ENCODE assay signal across 25 cellular contexts in the genomic region with DNA sequence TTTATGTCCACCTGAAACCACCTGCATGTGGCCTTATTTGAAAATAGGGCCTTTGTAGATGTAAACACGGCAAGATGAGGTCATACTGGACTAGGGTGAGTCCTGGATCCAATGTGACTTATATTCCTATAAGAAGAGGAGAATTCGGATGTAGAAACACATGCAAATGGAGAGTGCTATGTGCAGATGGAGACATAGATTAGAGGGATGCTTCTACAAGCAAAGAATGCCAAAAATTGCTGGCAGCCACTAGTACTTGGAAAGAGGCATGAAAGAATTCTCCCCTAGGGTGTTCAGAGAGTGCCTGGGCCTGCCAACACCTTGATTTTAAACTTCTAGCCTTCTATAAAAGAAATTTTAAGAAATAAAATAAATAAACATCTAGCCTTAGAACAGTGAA.
DNase-seq lines count a peak whose midpoint lies in the region; ATAC-seq and TF ChIP-seq lines count a peak whose summit lies in the region.
"Had no signal": no experiment of that assay in that cellular context is flagged by ENCODE, and none has a peak within 500 bp of the region (broad histone marks: within the 10 kb centered on the region; RNA-seq: fewer than 3 reads in every experiment).

No MANE protein-coding gene starts in this region.

- H2AFZ ChIP-seq in PC-9 (no peak overlapping the region), trophoblast cell (ENCODE audit: insufficient read depth, low read length, poor library complexity) (no peak overlapping the region)

- no peak overlapping the region for H2BK5ac ChIP-seq in trophoblast cell (ENCODE audit: low read depth, low read length, poor library complexity)

- ATAC-seq in HG02678 (IDR thresholded peaks at IDR 0.05; ENCODE audit: unreplicated experiment): no peak
- ATAC-seq: heart right ventricle, natural killer cell had no signal

- peak; percentile 79 for DNase-seq in EL
- peak in 1 of 2 experiments; percentile 63 for DNase-seq in PC-9
- DNase-seq in cerebellar cortex (ENCODE audit: low spot score): peak; percentile 83
- DNase-seq in trophoblast cell: peak; percentile 92 to 97
- DNase-seq in HK-2 (ENCODE audit: unreplicated experiment): no peak
- DNase-seq in T1000 (lab: John Stamatoyannopoulos, UW): no peak
- no peak for DNase-seq in COLO668 (lab: John Stamatoyannopoulos, UW; ENCODE audit: unreplicated experiment)
- DNase-seq: activated CD4-positive, alpha-beta T cell treated with anti-CD3 and anti-CD28 coated beads, Interleukin-2, amount 50 U/mL, for 1 hour; activated naive CD4-positive, alpha-beta T cell treated with anti-CD3 and anti-CD28 coated beads, Interleukin-2, amount 10 ng/mL, durations not matched to agents 7 days and 5 days; activated T-cell treated with anti-CD3 and anti-CD28 coated beads for 4 hours; BE2C; esophagus squamous epithelium; heart right ventricle; MV-4-11; natural killer cell; NCI-H2029 treated with DMSO at 0.1 percent for 48 hours; NCI-H510A treated with DMSO at 0.1 percent for 48 hours; OCI-M1; small intestine; stimulated activated CD4-positive, alpha-beta T cell treated with anti-CD3 and anti-CD28 coated beads, Interleukin-4, amount 100 ng/mL, for 4 hours; stimulated activated CD8-positive, alpha-beta memory T cell treated with anti-CD3 and anti-CD28 coated beads, Interleukin-4, amount 100 ng/mL, for 48 hours had no signal

- no peak overlapping the region for H3K4ac ChIP-seq in trophoblast cell (ENCODE audit: low read depth, low read length)

- no peak for TF ChIP-seq CTCF in PC-9 (conservative IDR thresholded peaks at IDR 0.05)

- no peak overlapping the region for H4K12ac ChIP-seq in trophoblast cell (ENCODE audit: low read depth, low read length)

- H3F3A ChIP-seq in PC-9 (ENCODE audit: insufficient read depth, low read depth): peaks cover 21% of the 10 kb centered on the region; the same call in 1 of the 2 replicates

- CTCF ChIA-PET in PC-9 (lab: Charles Lee): no interaction called here

- intact Hi-C loops in PC-9 (cut with micrococcal nuclease; ENCODE audit: unreplicated experiment): loop anchor here (1.0 kb wide), 1 partner anchor 22 kb away; no protein-coding TSS in a partner anchor

- no peak overlapping the region for H3K14ac ChIP-seq in trophoblast cell (ENCODE audit: low read length)

- no peak overlapping the region for H3K9ac ChIP-seq in trophoblast cell (ENCODE audit: low read length)

- H3K23ac ChIP-seq in trophoblast cell (ENCODE audit: low read length): no peak overlapping the region

- H3K4me1 ChIP-seq in PC-9 (replicated peaks; ENCODE audit: insufficient read depth): peaks cover 27% of the 10 kb centered on the region
- H3K4me1 ChIP-seq in trophoblast cell (ENCODE audit: control insufficient read depth in 1 of 2, insufficient read depth in 2 of 2, low read length in 2 of 2): peaks cover 2 to 13% of the 10 kb centered on the region in 2 experiments
- H3K4me1 ChIP-seq: BE2C, esophagus squamous epithelium, heart right ventricle had no signal

- H2BK12ac ChIP-seq in trophoblast cell (ENCODE audit: low read length): no peak overlapping the region

- H3K27ac ChIP-seq in PC-9 (peak overlapping the region; percentile 77), trophoblast cell (ENCODE audit: low read depth, low read length) (peak overlapping the region; percentile 41)
- H3K27ac ChIP-seq: esophagus squamous epithelium, heart right ventricle, SK-N-MC, suprapubic skin had no signal

- no peak overlapping the region for H2BK120ac ChIP-seq in trophoblast cell (ENCODE audit: insufficient read depth, low read length, poor library complexity)

- H3K9me3 ChIP-seq in PC-9 (ENCODE audit: insufficient read depth, low read depth): peaks cover 11% of the 10 kb centered on the region
- no peaks in the 10 kb centered on the region for H3K9me3 ChIP-seq in trophoblast cell (ENCODE audit: insufficient read depth, low read depth, low read length)
- H3K9me3 ChIP-seq: BE2C, esophagus squamous epithelium, heart right ventricle, suprapubic skin had no signal

- H3K18ac ChIP-seq in trophoblast cell (ENCODE audit: low read length): no peak overlapping the region

- no peaks in the 10 kb centered on the region for H3K9me2 ChIP-seq in PC-9 (ENCODE audit: insufficient read depth)

- H3K36me3 ChIP-seq in PC-9 (ENCODE audit: low read depth) (no peaks in the 10 kb centered on the region), trophoblast cell (ENCODE audit: control insufficient read depth in 1 of 2, insufficient read depth in 2 of 2, low read length in 2 of 2) (no peaks in the 10 kb centered on the region)
- H3K36me3 ChIP-seq: BE2C, esophagus squamous epithelium, heart right ventricle, suprapubic skin had no signal

- H4K20me1 ChIP-seq in PC-9 (ENCODE audit: insufficient read depth): no peaks in the 10 kb centered on the region

- no CpG with 5 or more reads among the region's 2 CpGs for WGBS in trophoblast cell (ENCODE audit: extremely low coverage, insufficient coverage, insufficient read length)

- H3K4me3 ChIP-seq in PC-9 (no peak overlapping the region), trophoblast cell (ENCODE audit: low read depth, low read length) (no peak overlapping the region)
- H3K4me3 ChIP-seq: dorsolateral prefrontal cortex, esophagus squamous epithelium, heart right ventricle, SK-N-MC, suprapubic skin had no signal

- no peak overlapping the region for H2AK5ac ChIP-seq in trophoblast cell (ENCODE audit: low read length)

- no peaks in the 10 kb centered on the region for H3K79me2 ChIP-seq in PC-9 (ENCODE audit: low read depth)
- no peaks in the 10 kb centered on the region for H3K79me2 ChIP-seq in trophoblast cell (ENCODE audit: control insufficient read depth, insufficient read depth, low read length, poor library complexity)

- H3K4me2 ChIP-seq in PC-9 (no peak overlapping the region), trophoblast cell (ENCODE audit: low read length) (no peak overlapping the region)

- POLR2A ChIA-PET in PC-9 (lab: Charles Lee; ENCODE audit: unreplicated experiment): no interaction called here

- H3K27me3 ChIP-seq in PC-9 (ENCODE audit: insufficient read depth, low read depth): no peaks in the 10 kb centered on the region
- H3K27me3 ChIP-seq in trophoblast cell (ENCODE audit: insufficient read depth, low read length): no peaks in the 10 kb centered on the region
- H3K27me3 ChIP-seq: BE2C, dorsolateral prefrontal cortex, esophagus squamous epithelium, heart right ventricle, suprapubic skin had no signal

- BruUV-seq in PC-9 (replicated peaks; lab: Mats Ljungman, UMichigan): TSS peak; percentile 14

- peaks cover 10% of the 10 kb centered on the region for H3K79me1 ChIP-seq in trophoblast cell (ENCODE audit: low read length)

- H4K91ac ChIP-seq in trophoblast cell (ENCODE audit: low read depth, low read length): no peak overlapping the region

- H4K8ac ChIP-seq in trophoblast cell (ENCODE audit: low read depth, low read length): no peak overlapping the region

Comparison
In these comparisons a context has a peak if more than half of its experiments do, and no peak if none do; other contexts are left out.
1. DNase-seq: peak in EL (single experiment), cerebellar cortex (single experiment) and trophoblast cell (2 of 2); none in HK-2 (single experiment), T1000 (single experiment) and COLO668 (single experiment).